Comparison of ENCODE assay signal across 8 cellular contexts in genomic region chr19:55459950-55460657, GRCh38. TPM values are rescaled to one million over a fixed set of nuclear protein-coding genes. Genes with fewer than 3 reads are reported as not detected.
DNase-seq lines count a peak whose midpoint lies in the region; ATAC-seq and TF ChIP-seq lines count a peak whose summit lies in the region.

No MANE protein-coding gene starts in this region.

- no peaks in the 10 kb centered on the region for H3K27me3 ChIP-seq in MG63
- no peaks in the 10 kb centered on the region for H3K27me3 ChIP-seq in naive thymus-derived CD4-positive, alpha-beta T cell (ENCODE audit: control insufficient read depth in 2 of 2, insufficient read depth in 2 of 2, low read length in 2 of 2)

- DNase-seq in MG63 (no peak), chondrocyte (ENCODE audit: low spot score) (no peak), mucosa of gallbladder (ENCODE audit: low spot score) (no peak), lower leg skin (ENCODE audit: low spot score in 2 of 2) (no peak), epidermal melanocyte (ENCODE audit: insufficient read length, low spot score) (no peak)
- no peak for DNase-seq in naive thymus-derived CD4-positive, alpha-beta T cell

- H3K27ac Mint-ChIP-seq in chondrocyte (ENCODE audit: unreplicated experiment) = peak overlapping the region; percentile 90
- peak overlapping the region in 8 of 9 donors; percentile 10 to 86 (median 67) for H3K27ac Mint-ChIP-seq in naive thymus-derived CD4-positive, alpha-beta T cell

- peaks cover 4 to 12% of the 10 kb centered on the region in 2 donors for H3K4me1 ChIP-seq in naive thymus-derived CD4-positive, alpha-beta T cell (ENCODE audit: control insufficient read depth in 2 of 2, insufficient read depth in 2 of 2, low read length in 2 of 2)

- H3K27ac ChIP-seq in C4-2B = peak overlapping the region; percentile 96
- H3K27ac ChIP-seq in naive thymus-derived CD4-positive, alpha-beta T cell (ENCODE audit: low read depth, low read length) = no peak overlapping the region

- peaks cover 10% of the 10 kb centered on the region for H3K36me3 ChIP-seq in MG63
- peaks cover 0 to 5% (median 0%) of the 10 kb centered on the region in 3 experiments for H3K36me3 ChIP-seq in naive thymus-derived CD4-positive, alpha-beta T cell (ENCODE audit: control insufficient read depth in 2 of 3, insufficient read depth in 3 of 3, low read length in 3 of 3)

- no peak for ATAC-seq in naive thymus-derived CD4-positive, alpha-beta T cell
- ATAC-seq in HG02852 (IDR thresholded peaks at IDR 0.05; ENCODE audit: unreplicated experiment) = no peak

- no peak for TF ChIP-seq CTCF in C4-2B (conservative IDR thresholded peaks at IDR 0.05)
- TF ChIP-seq CTCF in chondrocyte (IDR thresholded peaks at IDR 0.05) = no peak
- no peak for TF ChIP-seq CTCF in lower leg skin (IDR thresholded peaks at IDR 0.05)

- no peaks in the 10 kb centered on the region for H3K9me3 ChIP-seq in MG63
- H3K9me3 ChIP-seq in naive thymus-derived CD4-positive, alpha-beta T cell (ENCODE audit: control insufficient read depth in 2 of 3, low read length in 3 of 3) = no peaks in the 10 kb centered on the region

- H3K4me3 Mint-ChIP-seq in chondrocyte (ENCODE audit: unreplicated experiment) = peak overlapping the region; percentile 89
- peak overlapping the region; percentile 70 to 99 (median 90) for H3K4me3 Mint-ChIP-seq in naive thymus-derived CD4-positive, alpha-beta T cell

- TF ChIP-seq POLR2A in lower leg skin (IDR thresholded peaks at IDR 0.05) = no peak

- H3K4me3 ChIP-seq in MG63 (peak overlapping the region; percentile 93), lower leg skin (ENCODE audit: low read depth, poor library complexity, severe bottlenecking) (no peak overlapping the region)
- H3K4me3 ChIP-seq in naive thymus-derived CD4-positive, alpha-beta T cell (ENCODE audit: low read length) = no peak overlapping the region

- peaks cover 2% of the 10 kb centered on the region for H3K27me3 Mint-ChIP-seq in chondrocyte (ENCODE audit: low read depth)
- peaks cover 0 to 2% (median 0%) of the 10 kb centered on the region in 5 donors for H3K27me3 Mint-ChIP-seq in naive thymus-derived CD4-positive, alpha-beta T cell

- H3K9me3 Mint-ChIP-seq in chondrocyte (ENCODE audit: low read depth) = no peaks in the 10 kb centered on the region
- no peaks in the 10 kb centered on the region for H3K9me3 Mint-ChIP-seq in naive thymus-derived CD4-positive, alpha-beta T cell

- CTCF ChIA-PET in naive thymus-derived CD4-positive, alpha-beta T cell (lab: Charles Lee) = interaction anchor here (0.6 to 1.1 kb wide), 4 partner anchors 17 to 319 kb away, joined by 3 to 4 read pairs (median 3); partner anchors contain the start of gene ZNF628

- 17 to 23% methylated on average over 16 of the region's 16 CpGs for WGBS in lower leg skin, 2 donors

- no peaks in the 10 kb centered on the region for H3K36me3 Mint-ChIP-seq in chondrocyte (ENCODE audit: low read depth)
- no peaks in the 10 kb centered on the region for H3K36me3 Mint-ChIP-seq in naive thymus-derived CD4-positive, alpha-beta T cell

- intact Hi-C loops in naive thymus-derived CD4-positive, alpha-beta T cell (cut with micrococcal nuclease) = loop anchor here (2.0 kb wide), 2 partner anchors 51 to 179 kb away; partner anchors contain the start of gene HSPBP1 (in 1 of the 2)
- intact Hi-C loops in lower leg skin (cut with DNase I; ENCODE audit: low total_unique reads) = no loop called here

- H3K4me1 Mint-ChIP-seq in chondrocyte (ENCODE audit: low read depth) = peaks cover 30% of the 10 kb centered on the region
- H3K4me1 Mint-ChIP-seq in naive thymus-derived CD4-positive, alpha-beta T cell = peaks cover 14 to 33% (median 20%) of the 10 kb centered on the region in 7 donors

- POLR2A ChIA-PET in naive thymus-derived CD4-positive, alpha-beta T cell (lab: Charles Lee) = interaction anchor here (0.6 to 1.3 kb wide), 3 partner anchors 17 to 76 kb away, joined by 3 read pairs; partner anchors contain the start of gene ZNF628

RNA-seq across cellular contexts. Expression of gene ISOC2, which starts 1.3 kb away (rescaled TPM):
- 149 and 180 TPM in 2 replicates for total RNA-seq in MG63 (2014; rRNA removed; shearing (Covaris generic); ENCODE audit: low replicate concordance)
- 39.8 to 47.2 TPM (median 39.8 TPM) in 3 replicates for total RNA-seq in chondrocyte
- total RNA-seq in naive thymus-derived CD4-positive, alpha-beta T cell = 10 to 100 TPM in 3 of 5 experiments, 1 to 10 TPM in 2; 5.1 to 20.1 (median 11.3) TPM
- 10 to 100 TPM; 25.9 to 31.2 TPM for polyA plus RNA-seq in naive thymus-derived CD4-positive, alpha-beta T cell
- 53.5 TPM for total RNA-seq in mucosa of gallbladder
- 10 to 100 TPM; 31.0 to 73.1 (median 66.4) TPM for total RNA-seq in lower leg skin

RNA-seq across cellular contexts. Expression of gene C19orf85, which starts 4.4 kb away (rescaled TPM):
- total RNA-seq in MG63 (2014; rRNA removed; shearing (Covaris generic); ENCODE audit: low replicate concordance) = not detected in 2 replicates
- not detected in 3 replicates for total RNA-seq in chondrocyte
- total RNA-seq in naive thymus-derived CD4-positive, alpha-beta T cell = not detected
- polyA plus RNA-seq in naive thymus-derived CD4-positive, alpha-beta T cell = not detected
- total RNA-seq in mucosa of gallbladder = not detected
- total RNA-seq in lower leg skin = not detected

RNA-seq across cellular contexts. Expression of gene ZNF628, which starts 16.3 kb away (rescaled TPM):
- total RNA-seq in MG63 (2014; rRNA removed; shearing (Covaris generic); ENCODE audit: low replicate concordance) = 3.1 and 4.0 TPM in 2 replicates
- total RNA-seq in chondrocyte = 9.1 to 9.7 TPM (median 9.4 TPM) in 3 replicates
- total RNA-seq in naive thymus-derived CD4-positive, alpha-beta T cell = 10 to 100 TPM in 2 of 5 experiments, 1 to 10 TPM in 3; 6.6 to 27.2 (median 9.0) TPM
- 1 to 10 TPM in 1 of 2 donors, under 1 TPM in 1; 0.07 to 1.6 TPM for polyA plus RNA-seq in naive thymus-derived CD4-positive, alpha-beta T cell
- 10.7 TPM for total RNA-seq in mucosa of gallbladder
- total RNA-seq in lower leg skin = 10 to 100 TPM in 3 of 4 donors, 1 to 10 TPM in 1; 5.4 to 17.9 (median 12.2) TPM

RNA-seq across cellular contexts. Expression of gene SHISA7, which starts 17.0 kb away (rescaled TPM):
- total RNA-seq in MG63 (2014; rRNA removed; shearing (Covaris generic); ENCODE audit: low replicate concordance) = not detected in 2 replicates
- total RNA-seq in chondrocyte (not detected in 3 replicates), mucosa of gallbladder (not detected), lower leg skin (under 1 TPM in 1 of 4 donors, not detected in 3; 0.10 TPM)
- total RNA-seq in naive thymus-derived CD4-positive, alpha-beta T cell = not detected
- polyA plus RNA-seq in naive thymus-derived CD4-positive, alpha-beta T cell = not detected

RNA-seq across cellular contexts. Expression of gene NAT14, which starts 24.9 kb away (rescaled TPM):
- 19.7 and 35.1 TPM in 2 replicates for total RNA-seq in MG63 (2014; rRNA removed; shearing (Covaris generic); ENCODE audit: low replicate concordance)
- 32.1 to 50.0 TPM (median 33.1 TPM) in 3 replicates for total RNA-seq in chondrocyte
- 10 to 100 TPM in 1 of 5 experiments, 1 to 10 TPM in 4; 2.7 to 12.8 (median 7.5) TPM for total RNA-seq in naive thymus-derived CD4-positive, alpha-beta T cell
- polyA plus RNA-seq in naive thymus-derived CD4-positive, alpha-beta T cell = 1 to 10 TPM; 1.7 to 3.3 TPM
- 23.1 TPM for total RNA-seq in mucosa of gallbladder
- 1 to 10 TPM; 2.5 to 5.3 (median 4.1) TPM for total RNA-seq in lower leg skin
